19 cellular contexts compared by ENCODE assay signal in the genomic region with DNA sequence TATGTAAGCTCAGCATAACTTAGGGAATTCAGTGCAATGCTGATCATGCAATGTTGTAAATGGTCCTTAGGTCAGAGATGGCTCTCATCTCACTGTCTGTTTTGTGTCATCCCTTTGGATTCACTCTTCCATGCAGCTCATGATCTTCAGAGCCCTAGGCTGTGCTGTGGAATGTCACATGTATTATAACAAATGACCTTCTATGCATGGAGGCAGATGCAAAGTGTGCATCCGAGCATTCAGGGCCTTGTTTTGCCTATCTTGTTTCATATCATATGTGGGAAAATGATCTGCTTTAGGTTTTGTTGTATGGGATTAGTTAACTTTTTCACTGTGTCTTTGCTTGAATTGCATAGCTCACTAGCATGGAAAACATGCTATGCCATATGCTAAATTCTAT. TPM values are rescaled to one million over a fixed set of nuclear protein-coding genes. Genes with fewer than 3 reads are reported as not detected.
"Had no signal": no experiment of that assay in that cellular context is flagged by ENCODE, and none has a peak within 500 bp of the region (broad histone marks: within the 10 kb centered on the region; RNA-seq: fewer than 3 reads in every experiment).

No MANE protein-coding gene starts in this region.

- DNase-seq: colonic mucosa; effector CD4-positive, alpha-beta T cell; endodermal cell; heart right ventricle; islet precursor cell; left lung; lower lobe of right lung; midbrain; occipital lobe; pancreas; right cardiac atrium; stimulated activated CD4-positive, alpha-beta T cell treated with anti-CD3 and anti-CD28 coated beads, Interleukin-2, amount 100 ng/mL, for 48 hours; stimulated activated naive CD4-positive, alpha-beta T cell treated with Interleukin-2 at 50 U/mL for 16 hours; trophoblast cell had no signal

- H3K4me1 ChIP-seq: colonic mucosa, left lung, lower lobe of right lung, pancreas had no signal

- H3K9me3 Mint-ChIP-seq: endodermal cell had no signal

- H3K36me3 Mint-ChIP-seq: memory B cell; natural killer cell treated with Interleukin-12 subunit alpha and Interleukin-12 subunit beta and Interleukin-15 and Interleukin-18, amount 100 ng/mL, for 72 hours had no signal

- H3K27ac Mint-ChIP-seq: endodermal cell; memory B cell; natural killer cell treated with Interleukin-12 subunit alpha and Interleukin-12 subunit beta and Interleukin-15 and Interleukin-18, amount 100 ng/mL, for 72 hours; progenitor cell of endocrine pancreas had no signal

- H3K27me3 Mint-ChIP-seq: memory B cell; natural killer cell treated with Interleukin-12 subunit alpha and Interleukin-12 subunit beta and Interleukin-15 and Interleukin-18, amount 100 ng/mL, for 72 hours had no signal

- H3K4me1 Mint-ChIP-seq: memory B cell had no signal

- H3K4me3 ChIP-seq: colonic mucosa, heart right ventricle, left lung, lower lobe of right lung, pancreas, smooth muscle cell had no signal

- H3K36me3 ChIP-seq: colonic mucosa, heart right ventricle, left lung, lower lobe of right lung, pancreas had no signal

- H3K27ac ChIP-seq: colonic mucosa, left lung, lower lobe of right lung, pancreas had no signal

- H3K27me3 ChIP-seq: colonic mucosa, heart right ventricle, left lung, pancreas had no signal

- ATAC-seq: heart right ventricle; left lung; lower lobe of right lung; natural killer cell treated with Interleukin-12 subunit alpha and Interleukin-12 subunit beta and Interleukin-15 and Interleukin-18, amount 100 ng/mL, for 72 hours; pancreas; right cardiac atrium had no signal

- H3K4me3 Mint-ChIP-seq: endodermal cell; memory B cell; natural killer cell treated with Interleukin-12 subunit alpha and Interleukin-12 subunit beta and Interleukin-15 and Interleukin-18, amount 100 ng/mL, for 72 hours had no signal

- H3K9me3 ChIP-seq: colonic mucosa, heart right ventricle, left lung, lower lobe of right lung, pancreas had no signal

RNA-seq across cellular contexts. Expression of a gene that starts 40.6 kb away (rescaled TPM):
- total RNA-seq: endothelial cell of umbilical vein; natural killer cell treated with Interleukin-12 subunit alpha and Interleukin-12 subunit beta and Interleukin-15 and Interleukin-18, amount 100 ng/mL, for 72 hours had no signal
- polyA plus RNA-seq: endothelial cell of umbilical vein had no signal
